Comparison of ENCODE assay signal across 28 cellular contexts in the genomic region with DNA sequence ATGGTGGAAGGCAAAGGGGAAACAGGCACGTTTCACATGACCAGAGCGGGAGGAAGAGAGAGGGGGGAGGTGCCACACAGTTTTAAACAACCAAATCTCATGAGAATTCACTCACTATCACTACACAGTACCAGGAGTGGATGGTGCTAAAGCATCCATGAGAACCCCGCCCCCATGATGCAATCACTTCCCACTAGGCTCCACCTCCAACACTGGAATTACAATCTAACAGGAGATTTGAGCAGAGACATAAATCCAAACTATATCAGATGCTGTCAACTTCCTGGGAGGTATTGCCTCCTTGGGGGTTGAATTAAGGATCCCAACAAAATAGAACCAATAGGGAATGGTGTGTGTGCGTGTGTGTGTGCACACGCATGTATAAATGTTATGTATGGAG.
"Had no signal": no experiment of that assay in that cellular context is flagged by ENCODE, and none has a peak within 500 bp of the region (broad histone marks: within the 10 kb centered on the region; RNA-seq: fewer than 3 reads in every experiment).

No MANE protein-coding gene starts in this region.

- H3K4me1 ChIP-seq: ascending aorta had no signal

- H3K36me3 ChIP-seq: ascending aorta had no signal

- H3K27ac ChIP-seq: ascending aorta, VCaP had no signal

- H3K4me3 ChIP-seq: ascending aorta had no signal

- H3K27me3 ChIP-seq: ascending aorta had no signal

- DNase-seq: activated B cell treated with CpG ODN at 0.5 μM for 24 hours; activated CD4-positive, alpha-beta memory T cell treated with anti-CD3 and anti-CD28 coated beads for 36 hours; activated CD4-positive, alpha-beta T cell treated with anti-CD3 and anti-CD28 coated beads for 4 hours; activated CD4-positive, alpha-beta T cell treated with anti-CD3 and anti-CD28 coated beads, Interleukin-2, amount 10 ng/mL, durations not matched to agents 24 days and 14 days; activated CD4-positive, alpha-beta T cell treated with anti-CD3 and anti-CD28 coated beads, Interleukin-2, amount 50 U/mL, for 1 hour; activated CD4-positive, alpha-beta T cell treated with anti-CD3 and anti-CD28 coated beads, Interleukin-2, amount 50 U/mL, for 4 hours; activated CD4-positive, CD25-positive, alpha-beta regulatory T cell treated with anti-CD3 and anti-CD28 coated beads, Interleukin-2, amount 50 U/mL, for 72 hours; activated CD8-positive, alpha-beta memory T cell treated with anti-CD3 and anti-CD28 coated beads, Interleukin-2, amount 50 U/mL, for 4 hours; activated CD8-positive, alpha-beta T cell treated with anti-CD3 and anti-CD28 coated beads for 36 hours; activated effector memory CD4-positive, alpha-beta T cell treated with anti-CD3 and anti-CD28 coated beads, Interleukin-2, amount 50 U/mL, for 16 hours; activated naive CD4-positive, alpha-beta T cell treated with anti-CD3 and anti-CD28 coated beads, Interleukin-2, amount 10 ng/mL, durations not matched to agents 7 days and 5 days; activated naive CD4-positive, alpha-beta T cell treated with Interleukin-2 at 50 U/mL for 16 hours; activated naive CD8-positive, alpha-beta T cell treated with anti-CD3 and anti-CD28 coated beads, Interleukin-2, amount 10 ng/mL, durations not matched to agents 7 days and 5 days; activated naive CD8-positive, alpha-beta T cell treated with anti-CD3 and anti-CD28 coated beads, Interleukin-2, amount 50 U/mL, for 24 hours; activated T-cell treated with anti-CD3 and anti-CD28 coated beads for 4 hours; activated T-cell treated with anti-CD3 and anti-CD28 coated beads, Interleukin-2, amount 50 U/mL, for 1 hour; activated T-cell treated with anti-CD3 and anti-CD28 coated beads, Interleukin-2, amount 50 U/mL, for 4 hours; activated T-cell treated with anti-CD3 and anti-CD28 coated beads, Interleukin-2, amount 50 U/mL, for 72 hours; amygdala; anterior cingulate cortex; central memory CD4-positive, alpha-beta T cell; T-helper 2 cell; T-helper 9 cell had no signal

- ATAC-seq: activated CD8-positive, alpha-beta T cell treated with anti-CD3 and anti-CD28 coated beads for 36 hours; activated naive CD8-positive, alpha-beta T cell treated with anti-CD3 and anti-CD28 coated beads, Interleukin-2, amount 50 U/mL, for 24 hours; activated T-cell treated with anti-CD3 and anti-CD28 coated beads, Interleukin-2, amount 50 U/mL, for 4 hours; activated T-cell treated with anti-CD3 and anti-CD28 coated beads, Interleukin-2, amount 50 U/mL, for 72 hours; activated T-helper 17 cell treated with anti-CD3 and anti-CD28 coated beads, Interleukin-2, amount 50 U/mL, for 72 hours had no signal

- FAIRE-seq: colon, TTC549 had no signal

- H3K9me3 ChIP-seq: ascending aorta had no signal
